Comparison of ENCODE assay signal across 20 cellular contexts in genomic region chr14:99034711-99035171, GRCh38.
DNase-seq lines count a peak whose midpoint lies in the region; ATAC-seq and TF ChIP-seq lines count a peak whose summit lies in the region.
"Had no signal": no experiment of that assay in that cellular context is flagged by ENCODE, and none has a peak within 500 bp of the region (broad histone marks: within the 10 kb centered on the region; RNA-seq: fewer than 3 reads in every experiment).

No MANE protein-coding gene starts in this region.

- H3K9me3 ChIP-seq in BLaER1 (peaks cover 21% of the 10 kb centered on the region), HCT116 (ENCODE audit: control insufficient read depth in 1 of 2, insufficient read depth in 1 of 2, low read depth in 1 of 2, low read length in 2 of 2) (no peaks in the 10 kb centered on the region), neural progenitor cell (ENCODE audit: low read depth) (no peaks in the 10 kb centered on the region)

- BruUV-seq in HCT116 (replicated peaks; lab: Mats Ljungman, UMichigan) = no TSS peak

- H3F3A ChIP-seq in neural progenitor cell (ENCODE audit: low read depth) = no peaks in the 10 kb centered on the region

- H3K4me3 ChIP-seq in BLaER1 (no peak overlapping the region), HCT116 (replicated peaks in 1 of 2; ENCODE audit: low read depth in 1 of 2, low read length in 2 of 2) (no peak overlapping the region), brain microvascular endothelial cell (ENCODE audit: low read depth, low read length) (no peak overlapping the region), neural progenitor cell (no peak overlapping the region)

- H3K27me3 Mint-ChIP-seq in neural progenitor cell (ENCODE audit: insufficient read depth, low read depth) = peaks cover 39% of the 10 kb centered on the region
- H3K27me3 Mint-ChIP-seq: brain had no signal

- peak overlapping the region; percentile 31; the same call in 1 of the 2 replicates for H3K27ac ChIP-seq in BLaER1
- no peak overlapping the region for H3K27ac ChIP-seq in HCT116 (ENCODE audit: low read depth, low read length)
- no peak overlapping the region for H3K27ac ChIP-seq in brain microvascular endothelial cell
- no peak overlapping the region for H3K27ac ChIP-seq in neural progenitor cell
- H3K27ac ChIP-seq: KMS-11 had no signal

- DNase-seq in HCT116 (ENCODE audit: low read depth, low spot score) (no peak), brain microvascular endothelial cell (no peak), neural progenitor cell (ENCODE audit: low spot score) (no peak), posterior vena cava (ENCODE audit: low spot score) (no peak), RPMI8226 (no peak)
- DNase-seq: activated T-cell treated with anti-CD3 and anti-CD28 coated beads, Interleukin-2, amount 50 U/mL, for 72 hours; cortex of kidney; foreskin melanocyte; NCI-H1048; NCI-H2107; NCI-H524; OCI-M1; stimulated activated CD4-positive, alpha-beta T cell treated with anti-CD3 and anti-CD28 coated beads, Interleukin-4, amount 100 ng/mL, for 24 hours; T-helper 2 cell had no signal

- RAD21 ChIA-PET in HCT116 (lab: Charles Lee; ENCODE audit: low non-redundant PET in 1 of 2, low total read pairs in 2 of 2, uncharacterized antibody in 2 of 2, unreplicated experiment in 2 of 2) = no interaction called here

- POLR2A ChIA-PET in HCT116 (lab: Charles Lee) = no interaction called here

- H4K20me1 ChIP-seq in BLaER1 (no peaks in the 10 kb centered on the region), HCT116 (ENCODE audit: insufficient read depth) (no peaks in the 10 kb centered on the region), neural progenitor cell (ENCODE audit: low read depth) (no peaks in the 10 kb centered on the region)

- H3K4me1 Mint-ChIP-seq in neural progenitor cell = peaks cover 32% of the 10 kb centered on the region

- CTCF ChIA-PET in HCT116 (lab: Charles Lee) = no interaction called here

- H3K9me3 Mint-ChIP-seq in neural progenitor cell = peaks cover 6% of the 10 kb centered on the region
- H3K9me3 Mint-ChIP-seq: activated naive CD4-positive, alpha-beta T cell treated with anti-CD3 and anti-CD28 coated beads, Interleukin-2, amount 50 U/mL, for 72 hours; natural killer cell treated with Interleukin-12 subunit alpha and Interleukin-12 subunit beta and Interleukin-15 and Interleukin-18, amount 100 ng/mL, for 72 hours had no signal

- H3K9ac ChIP-seq in BLaER1 = no peak overlapping the region
- no peak overlapping the region for H3K9ac ChIP-seq in HCT116 (ENCODE audit: low read length)
- H3K9ac ChIP-seq in neural progenitor cell = no peak overlapping the region
- H3K9ac ChIP-seq: KMS-11 had no signal

- no peak for TF ChIP-seq POLR2A in HCT116 (IDR thresholded peaks at IDR 0.05; ENCODE audit: borderline replicate concordance, extremely low read depth, insufficient read depth, insufficient read length)

- H3K4me2 ChIP-seq in BLaER1 = peak overlapping the region; percentile 89; the same call in 1 of the 2 replicates
- H3K4me2 ChIP-seq in HCT116 (ENCODE audit: low read length) = no peak overlapping the region
- H3K4me2 ChIP-seq in neural progenitor cell = no peak overlapping the region
- H3K4me2 ChIP-seq: KMS-11 had no signal

- peaks cover 56% of the 10 kb centered on the region for H3K4me1 ChIP-seq in BLaER1
- peaks cover 10 to 13% of the 10 kb centered on the region in 2 experiments for H3K4me1 ChIP-seq in HCT116 (ENCODE audit: control insufficient read depth in 1 of 2, insufficient read depth in 2 of 2, low read length in 2 of 2)
- H3K4me1 ChIP-seq in neural progenitor cell = peaks cover 9% of the 10 kb centered on the region

- intact Hi-C loops in HCT116 (cut with micrococcal nuclease) (loop anchor here (5.0 kb wide), 1 partner anchor 238 kb away; the partner anchor contains the start of gene BCL11B), posterior vena cava (cut with DNase I) (no loop called here)

- no peaks in the 10 kb centered on the region for H3K79me2 ChIP-seq in HCT116 (ENCODE audit: insufficient read depth, low read length)
- no peaks in the 10 kb centered on the region for H3K79me2 ChIP-seq in neural progenitor cell (ENCODE audit: low read depth)

- TF ChIP-seq RAD21 in HCT116 (IDR thresholded peaks at IDR 0.05; ENCODE audit: low read depth) = 0 out of 2 replicates have a peak, but pooled peaks have one; percentile 8

- no peak overlapping the region for H3K27ac Mint-ChIP-seq in neural progenitor cell
- H3K27ac Mint-ChIP-seq: activated T-cell treated with anti-CD3 and anti-CD28 coated beads, Interleukin-2, amount 50 U/mL, for 72 hours; natural killer cell treated with Interleukin-12 subunit alpha and Interleukin-12 subunit beta and Interleukin-15 and Interleukin-18, amount 100 ng/mL, for 72 hours had no signal

- TF ChIP-seq CTCF in HCT116 (IDR thresholded peaks at IDR 0.05 in 2 of 3, conservative IDR thresholded peaks at IDR 0.05 in 1 of 3; ENCODE audit: borderline replicate concordance in 1 of 3, insufficient read depth in 1 of 3, low read depth in 2 of 3, low read length in 2 of 3) (peak in 2 of 3 experiments; percentile 44 to 51; a peak in 3 of 6 replicates), brain microvascular endothelial cell (IDR thresholded peaks at IDR 0.05; ENCODE audit: low read depth, low read length, missing control alignments) (peak; percentile 9), neural progenitor cell (IDR thresholded peaks at IDR 0.05) (peak; percentile 46)

- H3K9me2 ChIP-seq in HCT116 (ENCODE audit: insufficient read depth) = no peaks in the 10 kb centered on the region

- no peaks in the 10 kb centered on the region for H3K36me3 Mint-ChIP-seq in neural progenitor cell
- H3K36me3 Mint-ChIP-seq: activated naive CD4-positive, alpha-beta T cell treated with anti-CD3 and anti-CD28 coated beads, Interleukin-2, amount 50 U/mL, for 72 hours; brain; natural killer cell treated with Interleukin-12 subunit alpha and Interleukin-12 subunit beta and Interleukin-15 and Interleukin-18, amount 100 ng/mL, for 72 hours had no signal

- H3K4me3 Mint-ChIP-seq in neural progenitor cell = no peak overlapping the region
- H3K4me3 Mint-ChIP-seq: activated T-cell treated with anti-CD3 and anti-CD28 coated beads, Interleukin-2, amount 50 U/mL, for 72 hours; brain; natural killer cell treated with Interleukin-12 subunit alpha and Interleukin-12 subunit beta and Interleukin-15 and Interleukin-18, amount 100 ng/mL, for 72 hours had no signal

- in situ Hi-C loops in brain microvascular endothelial cell (cut with HindIII; ENCODE audit: low pct_ligation_motif_present, low sequenced_read_pairs) = no loop called here

- H3K27me3 ChIP-seq in BLaER1 (no peaks in the 10 kb centered on the region), HCT116 (ENCODE audit: insufficient read depth, low read length) (no peaks in the 10 kb centered on the region), brain microvascular endothelial cell (replicated peaks) (no peaks in the 10 kb centered on the region), neural progenitor cell (no peaks in the 10 kb centered on the region)

- no peaks in the 10 kb centered on the region for H3K36me3 ChIP-seq in BLaER1
- H3K36me3 ChIP-seq in HCT116 (ENCODE audit: control insufficient read depth in 1 of 2, insufficient read depth in 2 of 2, low read length in 2 of 2) = no peaks in the 10 kb centered on the region
- H3K36me3 ChIP-seq in brain microvascular endothelial cell (replicated peaks) = no peaks in the 10 kb centered on the region
- no peaks in the 10 kb centered on the region for H3K36me3 ChIP-seq in neural progenitor cell

- ATAC-seq in HCT116 (no peak), HG03439 (IDR thresholded peaks at IDR 0.05; ENCODE audit: unreplicated experiment) (no peak)
- ATAC-seq: activated naive CD4-positive, alpha-beta T cell treated with anti-CD3 and anti-CD28 coated beads, Interleukin-2, amount 50 U/mL, for 72 hours; activated T-cell treated with anti-CD3 and anti-CD28 coated beads, Interleukin-2, amount 50 U/mL, for 72 hours; natural killer cell treated with Interleukin-12 subunit alpha and Interleukin-12 subunit beta and Interleukin-15 and Interleukin-18, amount 100 ng/mL, for 72 hours had no signal

- H2AFZ ChIP-seq in HCT116 (ENCODE audit: low read depth, low read length, poor library complexity, severe bottlenecking) = no peak overlapping the region
- H2AFZ ChIP-seq in neural progenitor cell (replicated peaks) = no peak overlapping the region

TF ChIP-seq in HCT116, 20 proteins besides CTCF, POLR2A, EP300 and RAD21 (continues in another document):
- TF ChIP-seq EGR1 (IDR thresholded peaks at IDR 0.05; ENCODE audit: low read depth) = no peak
- no peak for TF ChIP-seq ZNF274 (IDR thresholded peaks at IDR 0.05; ENCODE audit: low read depth, low read length)
- no peak for TF ChIP-seq ATF3 (IDR thresholded peaks at IDR 0.05)
- no peak for TF ChIP-seq ELF1 (IDR thresholded peaks at IDR 0.05; ENCODE audit: borderline replicate concordance, low read depth)
- TF ChIP-seq, protein P1, sequence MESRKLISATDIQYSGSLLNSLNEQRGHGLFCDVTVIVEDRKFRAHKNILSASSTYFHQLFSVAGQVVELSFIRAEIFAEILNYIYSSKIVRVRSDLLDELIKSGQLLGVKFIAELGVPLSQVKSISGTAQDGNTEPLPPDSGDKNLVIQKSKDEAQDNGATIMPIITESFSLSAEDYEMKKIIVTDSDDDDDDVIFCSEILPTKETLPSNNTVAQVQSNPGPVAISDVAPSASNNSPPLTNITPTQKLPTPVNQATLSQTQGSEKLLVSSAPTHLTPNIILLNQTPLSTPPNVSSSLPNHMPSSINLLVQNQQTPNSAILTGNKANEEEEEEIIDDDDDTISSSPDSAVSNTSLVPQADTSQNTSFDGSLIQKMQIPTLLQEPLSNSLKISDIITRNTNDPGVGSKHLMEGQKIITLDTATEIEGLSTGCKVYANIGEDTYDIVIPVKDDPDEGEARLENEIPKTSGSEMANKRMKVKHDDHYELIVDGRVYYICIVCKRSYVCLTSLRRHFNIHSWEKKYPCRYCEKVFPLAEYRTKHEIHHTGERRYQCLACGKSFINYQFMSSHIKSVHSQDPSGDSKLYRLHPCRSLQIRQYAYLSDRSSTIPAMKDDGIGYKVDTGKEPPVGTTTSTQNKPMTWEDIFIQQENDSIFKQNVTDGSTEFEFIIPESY (IDR thresholded peaks at IDR 0.05; ENCODE audit: extremely low read depth, insufficient replicate concordance, low read length) = no peak
- TF ChIP-seq MAX (IDR thresholded peaks at IDR 0.05) = no peak
- TF ChIP-seq EZH2 (IDR thresholded peaks at IDR 0.05) = no peak
- no peak for TF ChIP-seq SRF (IDR thresholded peaks at IDR 0.05; ENCODE audit: low read depth)
- no peak for TF ChIP-seq EZH2phosphoT487 (IDR thresholded peaks at IDR 0.05; ENCODE audit: borderline replicate concordance)
- no peak for TF ChIP-seq TCF7L2 (IDR thresholded peaks at IDR 0.05; ENCODE audit: borderline replicate concordance, extremely low read depth, insufficient read depth, insufficient read length)
